Comparison of ENCODE assay signal across 20 cellular contexts in genomic region chr18:11985532-11985931, GRCh38. TPM values are rescaled to one million over a fixed set of nuclear protein-coding genes. Genes with fewer than 3 reads are reported as not detected.
DNase-seq lines count a peak whose midpoint lies in the region; TF ChIP-seq lines count a peak whose summit lies in the region.
"Had no signal": no experiment of that assay in that cellular context is flagged by ENCODE, and none has a peak within 500 bp of the region (broad histone marks: within the 10 kb centered on the region; RNA-seq: fewer than 3 reads in every experiment).

No MANE protein-coding gene starts in this region.

- TF ChIP-seq POLR2A in spleen (IDR thresholded peaks at IDR 0.05): no peak

- no peaks in the 10 kb centered on the region for H3K79me2 ChIP-seq in osteoblast (ENCODE audit: insufficient read depth, low read length)

- no peak overlapping the region for H2AFZ ChIP-seq in osteoblast (ENCODE audit: low read length)

- TF ChIP-seq CTCF in osteoblast (IDR thresholded peaks at IDR 0.05; ENCODE audit: extremely low read depth, low read depth, low read length) (no peak), spleen (IDR thresholded peaks at IDR 0.05 in 8 of 11, conservative IDR thresholded peaks at IDR 0.05 in 3 of 11) (no peak)

- H3K27me3 ChIP-seq in esophagus (ENCODE audit: control insufficient read depth in 1 of 2, insufficient read depth in 2 of 2, low read length in 2 of 2) (no peaks in the 10 kb centered on the region), osteoblast (ENCODE audit: insufficient read depth, low read length) (no peaks in the 10 kb centered on the region), spleen (replicated peaks in 1 of 7) (no peaks in the 10 kb centered on the region)

- H3K27ac ChIP-seq in esophagus (ENCODE audit: low read depth in 2 of 2, low read length in 1 of 2) (peak overlapping the region; percentile 4 to 76), osteoblast (ENCODE audit: low read depth, low read length) (no peak overlapping the region), spleen (peak overlapping the region in 6 of 8 donors; percentile 33 to 75 (median 49))
- H3K27ac ChIP-seq: 22Rv1, C4-2B had no signal

- no peak overlapping the region for H3K4me3 ChIP-seq in esophagus (ENCODE audit: low read depth in 1 of 2, low read length in 2 of 2)
- H3K4me3 ChIP-seq in osteoblast (ENCODE audit: insufficient read depth, low read length): no peak overlapping the region
- H3K4me3 ChIP-seq in spleen: no peak overlapping the region

- H3K36me3 ChIP-seq in esophagus (ENCODE audit: control insufficient read depth in 2 of 2, insufficient read depth in 2 of 2, low read length in 1 of 2) (peaks cover 0 to 2% of the 10 kb centered on the region in 2 donors), osteoblast (ENCODE audit: insufficient read depth, low read length) (no peaks in the 10 kb centered on the region), spleen (peaks cover 0 to 12% (median 0%) of the 10 kb centered on the region in 6 donors)

- DNase-seq in DMS 273 (lab: John Stamatoyannopoulos, UW; ENCODE audit: unreplicated experiment): peak; percentile 19
- DNase-seq in DMS 273 treated with DMSO at 0.1 percent for 48 hours (lab: John Stamatoyannopoulos, UW): no peak
- DNase-seq in osteoblast (ENCODE audit: insufficient read length, low spot score, missing footprints): peak; percentile 77
- DNase-seq in spleen: no peak
- no peak for DNase-seq in NCI-H510A (lab: John Stamatoyannopoulos, UW)
- no peak for DNase-seq in NCI-H2196 (lab: John Stamatoyannopoulos, UW; ENCODE audit: unreplicated experiment)
- no peak for DNase-seq in KBM-7
- DNase-seq: DND-41, H9, NCI-H1092 treated with DMSO at 0.1 percent for 48 hours, NCI-H146, NCI-H2081, NCI-H510A treated with DMSO at 0.1 percent for 48 hours, NCI-H774, OCI-M1, RPMI8226, SIG-M5 had no signal

- no peaks in the 10 kb centered on the region for H4K20me1 ChIP-seq in osteoblast (ENCODE audit: insufficient read depth, low read length)

- H3K4me1 ChIP-seq in esophagus (ENCODE audit: control insufficient read depth in 2 of 2, insufficient read depth in 2 of 2, low read length in 1 of 2) (peaks cover 3 to 24% of the 10 kb centered on the region in 2 donors), osteoblast (ENCODE audit: insufficient read depth, low read length) (no peaks in the 10 kb centered on the region), spleen (peaks cover 10 to 74% (median 36%) of the 10 kb centered on the region in 6 donors)

- intact Hi-C loops in spleen (cut with DNase I; ENCODE audit: low total_unique reads): no loop called here

- no peak overlapping the region for H3K4me2 ChIP-seq in osteoblast (ENCODE audit: insufficient read depth, low read length)

- 53 to 57% methylated on average over 3 of the region's 3 CpGs for WGBS in esophagus, 2 donors
- WGBS in spleen, 5 donors: 79 to 92% (median 83%) methylated on average over 3 of the region's 3 CpGs

- in situ Hi-C loops in KBM-7 (cut with MboI; ENCODE audit: low pct_unique_long_range_greater_than_20kb, low sequenced_read_pairs): no loop called here

- H3K9me3 ChIP-seq in esophagus (ENCODE audit: control insufficient read depth in 2 of 2, insufficient read depth in 1 of 2, low read depth in 1 of 2, low read length in 1 of 2) (no peaks in the 10 kb centered on the region), osteoblast (ENCODE audit: low read depth, low read length) (no peaks in the 10 kb centered on the region), spleen (no peaks in the 10 kb centered on the region)

RNA-seq across cellular contexts. Expression of gene IMPA2, which starts 4.2 kb away (rescaled TPM):
- 100 to 1,000 TPM in 1 of 2 donors, 10 to 100 TPM in 1; 79.1 to 142 TPM for polyA plus RNA-seq in esophagus
- 11.2 and 14.4 TPM in 2 replicates for total RNA-seq in osteoblast
- 10 to 100 TPM; 16.6 to 60.7 (median 44.4) TPM for total RNA-seq in spleen
- 10 to 100 TPM; 11.1 to 27.7 (median 16.4) TPM for polyA plus RNA-seq in spleen

Comparison
In these comparisons a context has a peak if more than half of its experiments do, and no peak if none do; other contexts are left out.
1. DNase-seq: peak in DMS 273 (single experiment) and osteoblast (single experiment); none in DMS 273 treated with DMSO at 0.1 percent for 48 hours (single experiment), spleen (single experiment), NCI-H510A (single experiment), NCI-H2196 (single experiment) and KBM-7 (single experiment).